Comparison of ENCODE assay signal across 20 cellular contexts in the genomic region with DNA sequence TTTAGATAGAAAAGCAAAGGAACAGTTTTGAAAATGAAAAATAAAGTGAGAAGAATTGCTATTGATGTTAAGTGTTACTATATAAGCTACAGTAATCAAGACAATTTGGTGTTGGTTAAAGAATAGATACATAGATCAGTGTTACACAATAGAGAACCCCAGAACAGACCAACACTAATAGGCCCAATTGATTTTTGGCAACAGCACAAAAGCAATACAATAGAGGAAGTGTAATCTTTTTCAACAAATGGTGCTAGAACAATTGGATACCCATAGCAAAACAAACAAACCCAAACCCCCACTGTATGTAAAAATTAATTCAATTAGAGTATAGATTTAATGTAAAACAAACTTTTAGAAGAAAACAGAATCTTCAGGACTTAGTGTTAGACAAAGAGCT.
"Had no signal": no experiment of that assay in that cellular context is flagged by ENCODE, and none has a peak within 500 bp of the region (broad histone marks: within the 10 kb centered on the region; RNA-seq: fewer than 3 reads in every experiment).

No MANE protein-coding gene starts in this region.

- H3K4me1 Mint-ChIP-seq: activated B cell treated with CpG ODN at 0.5 μM for 24 hours; activated CD4-positive, alpha-beta memory T cell treated with anti-CD3 and anti-CD28 coated beads, Interleukin-2, amount 10 ng/mL, durations not matched to agents 7 days and 5 days; central memory CD8-positive, alpha-beta T cell; natural killer cell; stimulated activated memory B cell treated with anti-CD40 and anti-IgM and Interleukin-4, amounts not matched to agents 10 μg/mL and 1 μg/mL and 100 μg/mL, for 72 hours had no signal

- DNase-seq: activated B cell treated with CpG ODN at 0.5 μM for 24 hours; activated CD4-positive, alpha-beta memory T cell treated with anti-CD3 and anti-CD28 coated beads, Interleukin-2, amount 10 ng/mL, durations not matched to agents 7 days and 5 days; activated CD4-positive, alpha-beta T cell treated with anti-CD3 and anti-CD28 coated beads for 4 hours; activated effector memory CD4-positive, alpha-beta T cell treated with anti-CD3 and anti-CD28 coated beads, Interleukin-2, amount 50 U/mL, for 16 hours; activated T-cell treated with anti-CD3 and anti-CD28 coated beads, Interleukin-2, amount 50 U/mL, for 24 hours; aorta; brain microvascular endothelial cell; effector CD4-positive, alpha-beta T cell; left cardiac atrium; natural killer cell; pancreas; sigmoid colon; stimulated activated CD4-positive, alpha-beta T cell treated with anti-CD3 and anti-CD28 coated beads, Interleukin-4, amount 100 ng/mL, for 4 hours; T-helper 9 cell; thyroid gland had no signal

- ATAC-seq: activated naive CD4-positive, alpha-beta T cell treated with anti-CD3 and anti-CD28 coated beads, Interleukin-2, amount 50 U/mL, for 72 hours; left cardiac atrium; natural killer cell; pancreas; stimulated activated memory B cell treated with anti-CD40 and anti-IgM and Interleukin-4, amounts not matched to agents 10 μg/mL and 1 μg/mL and 100 μg/mL, for 72 hours had no signal

- H3K4me3 Mint-ChIP-seq: activated B cell treated with CpG ODN at 0.5 μM for 24 hours; activated CD4-positive, alpha-beta memory T cell treated with anti-CD3 and anti-CD28 coated beads, Interleukin-2, amount 10 ng/mL, durations not matched to agents 7 days and 5 days; activated T-cell treated with anti-CD3 and anti-CD28 coated beads, Interleukin-2, amount 50 U/mL, for 24 hours; central memory CD8-positive, alpha-beta T cell; natural killer cell; stimulated activated memory B cell treated with anti-CD40 and anti-IgM and Interleukin-4, amounts not matched to agents 10 μg/mL and 1 μg/mL and 100 μg/mL, for 72 hours had no signal

- H3K27me3 Mint-ChIP-seq: activated B cell treated with CpG ODN at 0.5 μM for 24 hours; activated CD4-positive, alpha-beta memory T cell treated with anti-CD3 and anti-CD28 coated beads, Interleukin-2, amount 10 ng/mL, durations not matched to agents 7 days and 5 days; activated T-cell treated with anti-CD3 and anti-CD28 coated beads, Interleukin-2, amount 50 U/mL, for 24 hours; central memory CD8-positive, alpha-beta T cell; stimulated activated memory B cell treated with anti-CD40 and anti-IgM and Interleukin-4, amounts not matched to agents 10 μg/mL and 1 μg/mL and 100 μg/mL, for 72 hours had no signal

- H3K27ac Mint-ChIP-seq: activated B cell treated with CpG ODN at 0.5 μM for 24 hours; activated CD4-positive, alpha-beta memory T cell treated with anti-CD3 and anti-CD28 coated beads, Interleukin-2, amount 10 ng/mL, durations not matched to agents 7 days and 5 days; activated naive CD4-positive, alpha-beta T cell treated with anti-CD3 and anti-CD28 coated beads, Interleukin-2, amount 50 U/mL, for 72 hours; activated T-cell treated with anti-CD3 and anti-CD28 coated beads, Interleukin-2, amount 50 U/mL, for 24 hours; stimulated activated memory B cell treated with anti-CD40 and anti-IgM and Interleukin-4, amounts not matched to agents 10 μg/mL and 1 μg/mL and 100 μg/mL, for 72 hours had no signal

- H3K27ac ChIP-seq: brain microvascular endothelial cell, coronary artery, esophagus muscularis mucosa, pancreas, sigmoid colon, thyroid gland had no signal

- H3K9me3 Mint-ChIP-seq: activated B cell treated with CpG ODN at 0.5 μM for 24 hours; activated CD4-positive, alpha-beta memory T cell treated with anti-CD3 and anti-CD28 coated beads, Interleukin-2, amount 10 ng/mL, durations not matched to agents 7 days and 5 days; activated naive CD4-positive, alpha-beta T cell treated with anti-CD3 and anti-CD28 coated beads, Interleukin-2, amount 50 U/mL, for 72 hours; activated T-cell treated with anti-CD3 and anti-CD28 coated beads, Interleukin-2, amount 50 U/mL, for 24 hours; central memory CD8-positive, alpha-beta T cell; natural killer cell; stimulated activated memory B cell treated with anti-CD40 and anti-IgM and Interleukin-4, amounts not matched to agents 10 μg/mL and 1 μg/mL and 100 μg/mL, for 72 hours had no signal
